ENCODE assay signal across 24 cellular contexts in genomic region chr9:38164659-38165221, GRCh38.
"Had no signal": no experiment of that assay in that cellular context is flagged by ENCODE, and none has a peak within 500 bp of the region (broad histone marks: within the 10 kb centered on the region; RNA-seq: fewer than 3 reads in every experiment).

No MANE protein-coding gene starts in this region.

- H3K27me3 ChIP-seq: dorsolateral prefrontal cortex, spleen, tibial nerve had no signal

- H3K27ac ChIP-seq: dorsolateral prefrontal cortex, epithelial cell of prostate, foreskin keratinocyte, tibial nerve had no signal

- H3K4me1 Mint-ChIP-seq: activated naive CD8-positive, alpha-beta T cell treated with anti-CD3 and anti-CD28 coated beads, Interleukin-2, amount 50 U/mL, for 24 hours had no signal

- H3K4me1 ChIP-seq: foreskin keratinocyte had no signal

- ATAC-seq: activated naive CD8-positive, alpha-beta T cell treated with anti-CD3 and anti-CD28 coated beads, Interleukin-2, amount 50 U/mL, for 24 hours; foreskin keratinocyte; left colon had no signal

- H3K27me3 Mint-ChIP-seq: activated naive CD8-positive, alpha-beta T cell treated with anti-CD3 and anti-CD28 coated beads, Interleukin-2, amount 50 U/mL, for 24 hours; brain had no signal

- H3K4me3 Mint-ChIP-seq: activated naive CD8-positive, alpha-beta T cell treated with anti-CD3 and anti-CD28 coated beads, Interleukin-2, amount 50 U/mL, for 24 hours; brain; endodermal cell; mesothelial cell of epicardium; nephron; T-cell had no signal

- H3K36me3 ChIP-seq: spleen, tibial nerve had no signal

- H3K27ac Mint-ChIP-seq: activated naive CD8-positive, alpha-beta T cell treated with anti-CD3 and anti-CD28 coated beads, Interleukin-2, amount 50 U/mL, for 24 hours; brain; endodermal cell; mesothelial cell of epicardium; nephron; T-cell had no signal

- H3K4me3 ChIP-seq: dorsolateral prefrontal cortex, lung, tibial nerve had no signal

- DNase-seq: activated CD4-positive, alpha-beta T cell treated with anti-CD3 and anti-CD28 coated beads, Interleukin-2, amount 50 U/mL, for 1 hour; activated CD4-positive, CD25-positive, alpha-beta regulatory T cell; activated naive CD8-positive, alpha-beta T cell treated with anti-CD3 and anti-CD28 coated beads, Interleukin-2, amount 50 U/mL, for 24 hours; anterior cingulate cortex; central memory CD4-positive, alpha-beta T cell; dorsolateral prefrontal cortex; foreskin keratinocyte; glutamatergic neuron; hippocampal formation; left colon; occipital lobe; posterior cingulate gyrus; spleen; stimulated activated CD8-positive, alpha-beta memory T cell treated with anti-CD3 and anti-CD28 coated beads, Interleukin-4, amount 100 ng/mL, for 48 hours; stimulated activated naive CD4-positive, alpha-beta T cell treated with Interleukin-2 at 50 U/mL for 16 hours; T-cell; T-helper 9 cell had no signal
